Comparison of ENCODE assay signal across 31 cellular contexts in the genomic region with DNA sequence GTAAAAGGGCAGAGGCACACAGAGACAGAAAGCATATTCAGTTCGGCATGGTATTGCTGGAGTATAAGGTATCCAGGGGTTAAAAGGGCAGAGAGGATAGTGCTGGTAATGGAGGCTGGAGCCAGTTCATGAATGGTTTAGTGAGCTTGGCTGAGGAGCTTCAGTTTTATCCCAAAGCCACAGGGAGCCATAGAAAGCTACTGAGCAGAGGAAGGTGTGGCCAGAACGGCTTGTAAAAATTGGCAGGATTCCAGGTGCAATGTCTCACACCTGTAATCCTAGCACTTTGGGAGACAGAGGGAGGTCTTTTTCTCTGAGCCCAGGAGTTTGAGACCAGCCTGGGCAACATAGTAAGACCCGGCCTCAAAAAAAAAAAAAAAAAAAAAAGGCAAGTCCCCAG.
DNase-seq lines count a peak whose midpoint lies in the region; TF ChIP-seq lines count a peak whose summit lies in the region.
"Had no signal": no experiment of that assay in that cellular context is flagged by ENCODE, and none has a peak within 500 bp of the region (broad histone marks: within the 10 kb centered on the region; RNA-seq: fewer than 3 reads in every experiment).

No MANE protein-coding gene starts in this region.

- peaks cover 22% of the 10 kb centered on the region for H3K9me3 Mint-ChIP-seq in endodermal cell
- H3K9me3 Mint-ChIP-seq: activated T-helper 2 cell treated with anti-CD3 and anti-CD28 coated beads, Interferon-gamma antibody, Interleukin-2, Interleukin-4, amounts not matched to agents 10 μg/mL and 5 μg/mL and 100 μg/mL, durations not matched to agents 14 hours and 24 hours and 36 hours; stimulated activated naive CD8-positive, alpha-beta T cell treated with anti-CD3 and anti-CD28 coated beads, Interleukin-15, Interleukin-2, amounts not matched to agents 100 ng/mL and 50 ng/mL, for 24 hours; T-helper 2 cell treated with Interferon-gamma antibody and Interleukin-4, amounts not matched to agents 5 μg/mL and 100 μg/mL, for 36 hours had no signal

- H3K27ac Mint-ChIP-seq in endodermal cell = no peak overlapping the region
- H3K27ac Mint-ChIP-seq: activated CD4-positive, alpha-beta T cell treated with anti-CD3 and anti-CD28 coated beads for 36 hours; activated CD8-positive, alpha-beta T cell treated with anti-CD3 and anti-CD28 coated beads, Interleukin-2, amount 10 ng/mL, durations not matched to agents 7 days and 5 days; activated naive CD4-positive, alpha-beta T cell treated with anti-CD3 and anti-CD28 coated beads, Interleukin-2, amount 50 U/mL, for 24 hours; activated T-helper 2 cell treated with anti-CD3 and anti-CD28 coated beads, Interferon-gamma antibody, Interleukin-2, Interleukin-4, amounts not matched to agents 10 μg/mL and 5 μg/mL and 100 μg/mL, durations not matched to agents 14 hours and 24 hours and 36 hours; naive thymus-derived CD4-positive, alpha-beta T cell; progenitor cell of endocrine pancreas; stimulated activated naive CD8-positive, alpha-beta T cell treated with anti-CD3 and anti-CD28 coated beads, Interleukin-15, Interleukin-2, amounts not matched to agents 100 ng/mL and 50 ng/mL, for 24 hours; T-helper 2 cell treated with Interferon-gamma antibody and Interleukin-4, amounts not matched to agents 5 μg/mL and 100 μg/mL, for 36 hours had no signal

- H3K9me3 ChIP-seq in HUES48 (ENCODE audit: control insufficient read depth, insufficient read depth, low read length) = no peaks in the 10 kb centered on the region
- peaks cover 7% of the 10 kb centered on the region for H3K9me3 ChIP-seq in endodermal cell (ENCODE audit: control insufficient read depth, low read length)
- H3K9me3 ChIP-seq in uterus = no peaks in the 10 kb centered on the region
- no peaks in the 10 kb centered on the region for H3K9me3 ChIP-seq in hepatocyte (ENCODE audit: low read depth)
- H3K9me3 ChIP-seq: lower lobe of right lung, right lobe of liver, testis had no signal

- peak; percentile 63 for DNase-seq in NCI-H1092 treated with DMSO at 0.1 percent for 48 hours (lab: John Stamatoyannopoulos, UW)
- no peak for DNase-seq in NCI-H1092 (lab: John Stamatoyannopoulos, UW)
- DNase-seq in NCI-H2171 (lab: John Stamatoyannopoulos, UW) = peak; percentile 24
- peak; percentile 68 for DNase-seq in endodermal cell
- DNase-seq in uterus = no peak
- no peak for DNase-seq in hepatocyte (ENCODE audit: low spot score)
- no peak for DNase-seq in activated gamma-delta T cell (lab: John Stamatoyannopoulos, UW)
- DNase-seq: 8988T; activated CD4-positive, alpha-beta T cell treated with anti-CD3 and anti-CD28 coated beads for 36 hours; activated CD8-positive, alpha-beta T cell treated with anti-CD3 and anti-CD28 coated beads, Interleukin-2, amount 10 ng/mL, durations not matched to agents 7 days and 5 days; amniotic stem cell; C1 segment of cervical spinal cord; dermis blood vessel endothelial cell; foreskin keratinocyte; HCEC 1CT; lower lobe of right lung; MV-4-11; naive thymus-derived CD4-positive, alpha-beta T cell; NCI-H526 treated with DMSO at 0.1 percent for 48 hours; right lobe of liver; spleen; stimulated activated CD4-positive, alpha-beta T cell treated with anti-CD3 and anti-CD28 coated beads, Interleukin-2, amount 100 ng/mL, for 24 hours; testis had no signal

- intact Hi-C loops in uterus (cut with DNase I; ENCODE audit: low total_unique reads) = no loop called here

- no peaks in the 10 kb centered on the region for H3K27me3 ChIP-seq in HUES48 (ENCODE audit: control insufficient read depth, insufficient read depth, low read length)
- H3K27me3 ChIP-seq in endodermal cell (ENCODE audit: control insufficient read depth, insufficient read depth, low read length, poor library complexity, severe bottlenecking) = no peaks in the 10 kb centered on the region
- H3K27me3 ChIP-seq in uterus = no peaks in the 10 kb centered on the region
- peaks cover 31% of the 10 kb centered on the region for H3K27me3 ChIP-seq in hepatocyte
- H3K27me3 ChIP-seq: foreskin keratinocyte, right lobe of liver, testis had no signal

- no peak overlapping the region; the same call in 1 of the 2 replicates for H3K4me3 ChIP-seq in HUES48 (ENCODE audit: low read depth, low read length)
- H3K4me3 ChIP-seq in endodermal cell (ENCODE audit: low read length) = no peak overlapping the region
- H3K4me3 ChIP-seq in uterus = no peak overlapping the region
- H3K4me3 ChIP-seq in hepatocyte = no peak overlapping the region
- H3K4me3 ChIP-seq: esophagus muscularis mucosa, lower lobe of right lung, right lobe of liver, spleen, testis had no signal

- H3K4me1 ChIP-seq in HUES48 (ENCODE audit: control insufficient read depth, insufficient read depth, low read length) (peaks cover 53% of the 10 kb centered on the region), endodermal cell (ENCODE audit: control insufficient read depth, insufficient read depth, low read length) (no peaks in the 10 kb centered on the region), uterus (no peaks in the 10 kb centered on the region), hepatocyte (ENCODE audit: insufficient read depth) (no peaks in the 10 kb centered on the region)
- H3K4me1 ChIP-seq: esophagus muscularis mucosa, foreskin keratinocyte, lower lobe of right lung, right lobe of liver, spleen, testis had no signal

- peaks cover 2% of the 10 kb centered on the region for H3K27me3 Mint-ChIP-seq in endodermal cell (ENCODE audit: insufficient read depth)

- H3K27ac ChIP-seq in HUES48 (ENCODE audit: low read depth, low read length) (peak overlapping the region; percentile 90), endodermal cell (ENCODE audit: low read depth, low read length) (no peak overlapping the region), uterus (no peak overlapping the region), hepatocyte (no peak overlapping the region)
- H3K27ac ChIP-seq: esophagus muscularis mucosa, foreskin keratinocyte, lower lobe of right lung, right lobe of liver, spleen, testis had no signal

- H3K4me3 Mint-ChIP-seq in endodermal cell = no peak overlapping the region
- H3K4me3 Mint-ChIP-seq: activated CD4-positive, alpha-beta T cell treated with anti-CD3 and anti-CD28 coated beads for 36 hours; activated CD8-positive, alpha-beta T cell treated with anti-CD3 and anti-CD28 coated beads, Interleukin-2, amount 10 ng/mL, durations not matched to agents 7 days and 5 days; activated naive CD4-positive, alpha-beta T cell treated with anti-CD3 and anti-CD28 coated beads, Interleukin-2, amount 50 U/mL, for 24 hours; brain; naive thymus-derived CD4-positive, alpha-beta T cell; stimulated activated naive CD8-positive, alpha-beta T cell treated with anti-CD3 and anti-CD28 coated beads, Interleukin-15, Interleukin-2, amounts not matched to agents 100 ng/mL and 50 ng/mL, for 24 hours; T-helper 2 cell treated with Interferon-gamma antibody and Interleukin-4, amounts not matched to agents 5 μg/mL and 100 μg/mL, for 36 hours had no signal

- no peak for TF ChIP-seq POLR2A in uterus (IDR thresholded peaks at IDR 0.05)

- H4K20me1 ChIP-seq in hepatocyte (ENCODE audit: insufficient read depth, poor library complexity, severe bottlenecking) = no peaks in the 10 kb centered on the region

- no peak overlapping the region for H3K4me2 ChIP-seq in hepatocyte

- TF ChIP-seq CTCF in endodermal cell (conservative IDR thresholded peaks at IDR 0.05) = no peak
- no peak for TF ChIP-seq CTCF in uterus (IDR thresholded peaks at IDR 0.05)
- no peak for TF ChIP-seq CTCF in hepatocyte (IDR thresholded peaks at IDR 0.05; ENCODE audit: poor library complexity)

- peaks cover 2% of the 10 kb centered on the region for H3K36me3 Mint-ChIP-seq in endodermal cell (ENCODE audit: low read depth)
- H3K36me3 Mint-ChIP-seq: activated naive CD4-positive, alpha-beta T cell treated with anti-CD3 and anti-CD28 coated beads, Interleukin-2, amount 50 U/mL, for 24 hours had no signal

- peaks cover 26% of the 10 kb centered on the region for H3K4me1 Mint-ChIP-seq in endodermal cell
- H3K4me1 Mint-ChIP-seq: activated CD4-positive, alpha-beta T cell treated with anti-CD3 and anti-CD28 coated beads for 36 hours; activated naive CD4-positive, alpha-beta T cell treated with anti-CD3 and anti-CD28 coated beads, Interleukin-2, amount 50 U/mL, for 24 hours; naive thymus-derived CD4-positive, alpha-beta T cell had no signal

- no peak overlapping the region for H2AFZ ChIP-seq in hepatocyte

- no peaks in the 10 kb centered on the region for H3K36me3 ChIP-seq in HUES48 (ENCODE audit: control insufficient read depth, insufficient read depth, low read length)
- no peaks in the 10 kb centered on the region for H3K36me3 ChIP-seq in endodermal cell (ENCODE audit: control insufficient read depth, insufficient read depth, low read length)
- H3K36me3 ChIP-seq in uterus = no peaks in the 10 kb centered on the region
- H3K36me3 ChIP-seq in hepatocyte (replicated peaks; ENCODE audit: insufficient read depth, low read depth) = no peaks in the 10 kb centered on the region
- H3K36me3 ChIP-seq: lower lobe of right lung, right lobe of liver, spleen had no signal

- no peaks in the 10 kb centered on the region for H3K9me2 ChIP-seq in hepatocyte (replicated peaks; ENCODE audit: insufficient read depth)

- H3K9ac ChIP-seq in HUES48 (ENCODE audit: low read depth, low read length) (peak overlapping the region; percentile 36; the same call in 1 of the 2 replicates), endodermal cell (ENCODE audit: extremely low read depth, low read length, poor library complexity, severe bottlenecking) (no peak overlapping the region)

- no peaks in the 10 kb centered on the region for H3K79me2 ChIP-seq in hepatocyte

- WGBS in endodermal cell (ENCODE audit: insufficient coverage in 1 of 2, insufficient read length in 1 of 2), 2 experiments = 67 to 82% methylated on average over 2 to 3 of the region's 3 CpGs
- WGBS in hepatocyte (ENCODE audit: low lambda C conversion rate, missing lambda C conversion rate) = 70% methylated on average over 3 of the region's 3 CpGs

Comparison
In these comparisons a context has a peak if more than half of its experiments do, and no peak if none do; other contexts are left out.
1. DNase-seq: peak in NCI-H1092 treated with DMSO at 0.1 percent for 48 hours (single experiment), NCI-H2171 (single experiment) and endodermal cell (single experiment); none in NCI-H1092 (single experiment), uterus (0 of 2), hepatocyte (single experiment) and activated gamma-delta T cell (single experiment).